26 cellular contexts compared by ENCODE assay signal in genomic region chr18:45549296-45549695, GRCh38.
"Had no signal": no experiment of that assay in that cellular context is flagged by ENCODE, and none has a peak within 500 bp of the region (broad histone marks: within the 10 kb centered on the region; RNA-seq: fewer than 3 reads in every experiment).

No MANE protein-coding gene starts in this region.

- H3K4me1 ChIP-seq: adrenal gland had no signal

- DNase-seq: activated CD4-positive, alpha-beta T cell treated with anti-CD3 and anti-CD28 coated beads for 36 hours; activated CD4-positive, alpha-beta T cell treated with anti-CD3 and anti-CD28 coated beads, Interleukin-2, amount 50 U/mL, for 1 hour; activated CD4-positive, CD25-positive, alpha-beta regulatory T cell; activated CD8-positive, alpha-beta memory T cell treated with anti-CD3 and anti-CD28 coated beads, Interleukin-2, amount 50 U/mL, for 48 hours; activated CD8-positive, alpha-beta T cell treated with anti-CD3 and anti-CD28 coated beads for 36 hours; activated naive CD4-positive, alpha-beta T cell treated with anti-CD3 and anti-CD28 coated beads, Interleukin-2, amount 50 U/mL, for 16 hours; activated naive CD8-positive, alpha-beta T cell treated with anti-CD3 and anti-CD28 coated beads, Interleukin-2, amount 10 ng/mL, durations not matched to agents 7 days and 5 days; activated T-cell treated with anti-CD3 and anti-CD28 coated beads, Interleukin-2, amount 50 U/mL, for 1 hour; adrenal gland; NCI-H1092; NCI-H1436 treated with DMSO at 0.1 percent for 48 hours; NCI-H446; NCI-H69; NK-92 treated with Interleukin-12 subunit alpha and Interleukin-12 subunit beta, amount 100 ng/mL, for 24 hours; OCI-M1; RPMI8226; T-cell; T-helper 2 cell; T1000 had no signal

- H3K9me3 ChIP-seq: adrenal gland had no signal

- H3K27me3 Mint-ChIP-seq: activated CD8-positive, alpha-beta T cell treated with anti-CD3 and anti-CD28 coated beads for 36 hours had no signal

- H3K27ac Mint-ChIP-seq: activated CD4-positive, alpha-beta T cell treated with anti-CD3 and anti-CD28 coated beads for 36 hours; activated CD8-positive, alpha-beta T cell treated with anti-CD3 and anti-CD28 coated beads for 36 hours; activated naive CD8-positive, alpha-beta T cell treated with anti-CD3 and anti-CD28 coated beads, Interleukin-2, amount 10 ng/mL, durations not matched to agents 7 days and 5 days; T-cell had no signal

- H3K27me3 ChIP-seq: adrenal gland had no signal

- H3K36me3 ChIP-seq: adrenal gland had no signal

- H3K4me1 Mint-ChIP-seq: activated CD4-positive, alpha-beta T cell treated with anti-CD3 and anti-CD28 coated beads for 36 hours; activated naive CD8-positive, alpha-beta T cell treated with anti-CD3 and anti-CD28 coated beads, Interleukin-2, amount 10 ng/mL, durations not matched to agents 7 days and 5 days; central memory CD8-positive, alpha-beta T cell; T-cell had no signal

- H3K9me3 Mint-ChIP-seq: activated CD8-positive, alpha-beta T cell treated with anti-CD3 and anti-CD28 coated beads for 36 hours; activated naive CD8-positive, alpha-beta T cell treated with anti-CD3 and anti-CD28 coated beads, Interleukin-2, amount 10 ng/mL, durations not matched to agents 7 days and 5 days; brain; central memory CD8-positive, alpha-beta T cell; T-cell had no signal

- H3K4me3 Mint-ChIP-seq: activated CD4-positive, alpha-beta T cell treated with anti-CD3 and anti-CD28 coated beads for 36 hours; activated CD8-positive, alpha-beta T cell treated with anti-CD3 and anti-CD28 coated beads for 36 hours; activated naive CD8-positive, alpha-beta T cell treated with anti-CD3 and anti-CD28 coated beads, Interleukin-2, amount 10 ng/mL, durations not matched to agents 7 days and 5 days; brain; central memory CD8-positive, alpha-beta T cell; T-cell had no signal

- ATAC-seq: activated CD4-positive, alpha-beta T cell treated with anti-CD3 and anti-CD28 coated beads for 36 hours; activated CD8-positive, alpha-beta T cell treated with anti-CD3 and anti-CD28 coated beads for 36 hours; Panc1; Right ventricle myocardium inferior; T-cell had no signal

- H3K27ac ChIP-seq: adrenal gland, KMS-11, SK-N-MC, VCaP had no signal

- H3K4me3 ChIP-seq: adrenal gland, SK-N-MC had no signal

- H3K36me3 Mint-ChIP-seq: activated naive CD8-positive, alpha-beta T cell treated with anti-CD3 and anti-CD28 coated beads, Interleukin-2, amount 10 ng/mL, durations not matched to agents 7 days and 5 days; brain; T-cell had no signal
